8 cellular contexts compared by ENCODE assay signal in the genomic region with DNA sequence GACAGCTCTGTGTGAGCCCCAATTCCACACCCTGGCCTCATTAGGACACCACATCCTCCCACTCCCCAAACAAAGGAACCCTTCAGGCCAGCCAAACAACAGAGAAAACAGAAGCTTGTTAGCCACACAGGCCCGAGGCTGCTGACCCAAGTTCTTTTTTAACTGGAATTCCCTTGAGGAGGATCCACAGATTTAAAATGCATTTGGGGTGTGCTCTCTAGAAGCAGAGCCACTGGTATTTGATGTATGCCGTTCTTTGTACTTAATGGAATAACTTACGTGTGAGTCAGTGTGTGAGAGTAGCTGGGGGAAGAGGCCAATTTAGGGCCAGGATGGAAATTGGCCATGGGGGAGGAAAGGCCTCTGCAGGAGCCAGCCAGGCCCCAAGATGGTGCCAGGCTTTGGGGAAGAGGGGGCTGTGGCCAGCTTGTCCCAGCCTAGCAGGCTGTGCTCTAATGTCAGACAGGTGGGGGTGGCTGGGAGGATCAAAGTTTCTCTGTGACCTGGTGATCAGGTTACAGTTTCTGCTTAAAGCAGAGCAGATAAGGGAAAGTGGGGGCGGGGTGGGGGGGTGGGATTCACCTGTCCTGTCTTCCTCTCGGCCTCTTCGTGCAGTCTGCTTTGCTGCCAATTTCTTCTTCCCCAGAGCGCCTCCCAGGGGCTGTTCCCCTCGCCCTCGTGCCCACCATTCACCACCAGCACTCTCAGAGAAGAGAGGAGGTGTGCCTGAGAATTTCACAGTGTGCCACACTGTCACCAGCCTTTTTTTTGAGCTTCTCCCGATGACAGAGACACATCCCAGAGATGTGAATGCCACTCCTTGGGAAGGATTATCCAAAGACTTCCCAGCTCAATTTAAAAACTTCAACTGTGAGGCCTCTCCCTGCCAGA. TPM values are rescaled to one million over a fixed set of nuclear protein-coding genes. Genes with fewer than 3 reads are reported as not detected.
DNase-seq lines count a peak whose midpoint lies in the region; ATAC-seq and TF ChIP-seq lines count a peak whose summit lies in the region.

No MANE protein-coding gene starts in this region.

- no peaks in the 10 kb centered on the region for H3K23me2 ChIP-seq in H9 (ENCODE audit: insufficient read length, low read depth, low read length, poor library complexity, severe bottlenecking)

- H3T11ph ChIP-seq in H9 (ENCODE audit: low read length): peak overlapping the region; percentile 39

- TF ChIP-seq POLR2A in gastroesophageal sphincter (IDR thresholded peaks at IDR 0.05): no peak

- 0 out of 5 replicates have a peak, but pooled peaks cover 0 to 2% of the 10 kb centered on the region in 2 experiments for H3K9me3 Mint-ChIP-seq in H9
- H3K9me3 Mint-ChIP-seq in activated naive CD4-positive, alpha-beta T cell treated with anti-CD3 and anti-CD28 coated beads, Interleukin-2, amount 50 U/mL, for 72 hours: no peaks in the 10 kb centered on the region

- peak overlapping the region; percentile 85 for H3K27ac ChIP-seq in H9 (ENCODE audit: insufficient read length, low read depth, low read length)
- H3K27ac ChIP-seq in gastroesophageal sphincter: peak overlapping the region in 3 of 4 donors; percentile 65 to 81 (median 72)
- peak overlapping the region; percentile 76 for H3K27ac ChIP-seq in osteoblast (ENCODE audit: low read depth, low read length)

- DNase-seq in H9: peak; percentile 86
- DNase-seq in T1000 (lab: John Stamatoyannopoulos, UW): peak; percentile 64
- peak; percentile 93 for DNase-seq in osteoblast (ENCODE audit: insufficient read length, low spot score, missing footprints)
- DNase-seq in HT-29 (ENCODE audit: low spot score): no peak
- no peak for DNase-seq in CD1c-positive myeloid dendritic cell (ENCODE audit: extremely low spot score)
- no peak for DNase-seq in activated naive CD4-positive, alpha-beta T cell treated with anti-CD3 and anti-CD28 coated beads, Interleukin-2, amount 50 U/mL, for 72 hours (ENCODE audit: low spot score in 2 of 2)

- ATAC-seq in gastroesophageal sphincter (peak; percentile 63), HG02642 (IDR thresholded peaks at IDR 0.05; ENCODE audit: poor library complexity, unreplicated experiment) (no peak)
- no peak for ATAC-seq in activated naive CD4-positive, alpha-beta T cell treated with anti-CD3 and anti-CD28 coated beads, Interleukin-2, amount 50 U/mL, for 72 hours

- H3K4me3 ChIP-seq in gastroesophageal sphincter: no peak overlapping the region
- H3K4me3 ChIP-seq in osteoblast (ENCODE audit: insufficient read depth, low read length): peak overlapping the region; percentile 9

- H4K5ac ChIP-seq in H9 (ENCODE audit: insufficient read length, low read depth, low read length): no peak overlapping the region

- no peaks in the 10 kb centered on the region for H3K79me1 ChIP-seq in H9 (ENCODE audit: insufficient read depth, low read depth, low read length, poor library complexity, severe bottlenecking)

- H2BK5ac ChIP-seq in H9 (ENCODE audit: insufficient read length, low read length): peak overlapping the region; percentile 80

- no peaks in the 10 kb centered on the region for H3K27me3 ChIP-seq in H9 (ENCODE audit: insufficient read depth, low read length)
- no peaks in the 10 kb centered on the region for H3K27me3 ChIP-seq in gastroesophageal sphincter
- no peaks in the 10 kb centered on the region for H3K27me3 ChIP-seq in osteoblast (ENCODE audit: insufficient read depth, low read length)

- H3K56ac ChIP-seq in H9 (ENCODE audit: insufficient read length, low read depth, low read length): no peak overlapping the region

- H4K20me1 ChIP-seq in H9 (ENCODE audit: control insufficient read depth, insufficient read depth, insufficient read length): no peaks in the 10 kb centered on the region
- peaks cover 10% of the 10 kb centered on the region for H4K20me1 ChIP-seq in osteoblast (ENCODE audit: insufficient read depth, low read length)

- no peak for TF ChIP-seq EP300 in gastroesophageal sphincter (IDR thresholded peaks at IDR 0.05)

- peak overlapping the region; percentile 64 to 92 (median 90) for H3K27ac Mint-ChIP-seq in H9
- peak overlapping the region in 1 of 2 donors; percentile 96 for H3K27ac Mint-ChIP-seq in activated naive CD4-positive, alpha-beta T cell treated with anti-CD3 and anti-CD28 coated beads, Interleukin-2, amount 50 U/mL, for 72 hours

- no peaks in the 10 kb centered on the region for H3K27me3 Mint-ChIP-seq in H9 (ENCODE audit: low read depth)

- H2BK12ac ChIP-seq in H9 (ENCODE audit: insufficient read length, low read depth, low read length): no peak overlapping the region

- peak overlapping the region in 1 of 2 experiments; percentile 25; a peak in 2 of 5 replicates for H3K4me3 Mint-ChIP-seq in H9

- no peaks in the 10 kb centered on the region for H3K9me3 ChIP-seq in H9 (ENCODE audit: control insufficient read depth, low read depth, low read length)
- H3K9me3 ChIP-seq in gastroesophageal sphincter: no peaks in the 10 kb centered on the region
- no peaks in the 10 kb centered on the region for H3K9me3 ChIP-seq in osteoblast (ENCODE audit: low read depth, low read length)

- H4K91ac ChIP-seq in H9 (ENCODE audit: insufficient read length, low read depth, low read length): no peak overlapping the region

- H3K4me1 ChIP-seq in H9 (ENCODE audit: insufficient read depth, low read length) (peaks cover 3% of the 10 kb centered on the region; the same call in 1 of the 2 replicates), gastroesophageal sphincter (peaks cover 0 to 59% (median 23%) of the 10 kb centered on the region in 3 donors), osteoblast (ENCODE audit: insufficient read depth, low read length) (peaks cover 51% of the 10 kb centered on the region)

- H3K4me1 Mint-ChIP-seq in H9: peaks cover 23 to 30% of the 10 kb centered on the region in 2 experiments

- no peak overlapping the region for H3K14ac ChIP-seq in H9 (ENCODE audit: insufficient read depth, low read length)

- H3K79me2 ChIP-seq in H9 (ENCODE audit: insufficient read depth, low read length): no peaks in the 10 kb centered on the region
- peaks cover 52% of the 10 kb centered on the region for H3K79me2 ChIP-seq in osteoblast (ENCODE audit: insufficient read depth, low read length)

- peak overlapping the region; percentile 71 for H3K18ac ChIP-seq in H9 (ENCODE audit: insufficient read length, low read depth, low read length)

- H2AFZ ChIP-seq in H9 (ENCODE audit: low read length) (peak overlapping the region; percentile 63), osteoblast (ENCODE audit: low read length) (no peak overlapping the region)

- no peaks in the 10 kb centered on the region for H3K36me3 ChIP-seq in gastroesophageal sphincter
- no peaks in the 10 kb centered on the region for H3K36me3 ChIP-seq in osteoblast (ENCODE audit: insufficient read depth, low read length)

- no peaks in the 10 kb centered on the region for H3K36me3 Mint-ChIP-seq in H9 (ENCODE audit: insufficient read depth in 1 of 3, low read depth in 3 of 3)
- no peaks in the 10 kb centered on the region for H3K36me3 Mint-ChIP-seq in activated naive CD4-positive, alpha-beta T cell treated with anti-CD3 and anti-CD28 coated beads, Interleukin-2, amount 50 U/mL, for 72 hours

- H3K4me2 ChIP-seq in H9 (ENCODE audit: insufficient read depth, insufficient read length, low read length) (peak overlapping the region; percentile 8), osteoblast (ENCODE audit: insufficient read depth, low read length) (peak overlapping the region; percentile 65)

- H3K9ac ChIP-seq in H9 (ENCODE audit: extremely low read depth, insufficient read length, low read length): no peak overlapping the region

- H3K4ac ChIP-seq in H9 (ENCODE audit: low read depth, low read length): no peak overlapping the region

- H4K8ac ChIP-seq in H9 (replicated peaks; ENCODE audit: insufficient read length, low read depth, low read length): no peak overlapping the region

- no peak overlapping the region for H3K23ac ChIP-seq in H9 (ENCODE audit: insufficient read length, low read depth, low read length)

- H2AK5ac ChIP-seq in H9 (ENCODE audit: insufficient read length, low read length): no peak overlapping the region

- no CpG with 5 or more reads among the region's 10 CpGs for WGBS in H9 (ENCODE audit: extremely low coverage, insufficient read length, low lambda C conversion rate)
- WGBS in gastroesophageal sphincter (ENCODE audit: low coverage in 1 of 2), 2 donors: 37 to 42% methylated on average over 5 to 9 of the region's 10 CpGs

- H2BK120ac ChIP-seq in H9 (ENCODE audit: low read depth, low read length, poor library complexity, severe bottlenecking): no peak overlapping the region

- H2BK20ac ChIP-seq in H9 (ENCODE audit: low read depth, low read length, poor library complexity, severe bottlenecking): no peak overlapping the region

- TF ChIP-seq CTCF in H9 (conservative IDR thresholded peaks at IDR 0.05) (peak; percentile 27; the same call in 1 of the 3 replicates), gastroesophageal sphincter (IDR thresholded peaks at IDR 0.05) (no peak), osteoblast (IDR thresholded peaks at IDR 0.05; ENCODE audit: extremely low read depth, low read depth, low read length) (no peak)

- H2BK15ac ChIP-seq in H9 (ENCODE audit: low read depth, low read length): no peak overlapping the region

RNA-seq across cellular contexts. Expression of a gene that starts 50.8 kb away (rescaled TPM):
- total RNA-seq in H9 (2021) (4.6 and 5.1 TPM in 2 replicates), gastroesophageal sphincter (10 to 100 TPM; 49.6 to 88.9 (median 74.8) TPM), osteoblast (32.1 and 38.7 TPM in 2 replicates)
- total RNA-seq in HT-29 (2014; rRNA removed; shearing (Covaris generic)): 5.9 and 8.8 TPM in 2 replicates
- total RNA-seq in activated naive CD4-positive, alpha-beta T cell treated with anti-CD3 and anti-CD28 coated beads, Interleukin-2, amount 50 U/mL, for 72 hours: 10 to 100 TPM; 16.3 to 19.8 TPM

RNA-seq across cellular contexts. Expression of a gene that starts 51.2 kb away (rescaled TPM):
- 0.31 and 0.68 TPM in 2 replicates for total RNA-seq in H9 (2021)
- 1 to 10 TPM; 1.1 to 3.5 (median 1.7) TPM for total RNA-seq in gastroesophageal sphincter
- total RNA-seq in osteoblast: 1.8 and 2.9 TPM in 2 replicates
- 0.03 and 0.78 TPM in 2 replicates for total RNA-seq in HT-29 (2014; rRNA removed; shearing (Covaris generic))
- total RNA-seq in activated naive CD4-positive, alpha-beta T cell treated with anti-CD3 and anti-CD28 coated beads, Interleukin-2, amount 50 U/mL, for 72 hours: under 1 TPM; 0.05 to 0.12 TPM

Comparison
In these comparisons a context has a peak if more than half of its experiments do, and no peak if none do; other contexts are left out.
1. DNase-seq: peak in H9 (single experiment), T1000 (single experiment) and osteoblast (single experiment); none in HT-29 (single experiment), CD1c-positive myeloid dendritic cell (single experiment) and activated naive CD4-positive, alpha-beta T cell treated with anti-CD3 and anti-CD28 coated beads, Interleukin-2, amount 50 U/mL, for 72 hours (0 of 2).
2. Peak in every context shown above with its lines, with median percentiles within 50 percentile points of each other: H3K27ac ChIP-seq.